Comparison of ENCODE assay signal across 1 cellular context in genomic region chr1:186282466-186282865, GRCh38.
TF ChIP-seq lines count a peak whose summit lies in the region.

No MANE protein-coding gene starts in this region.

TF ChIP-seq in GM23338, 12 proteins besides CTCF, POLR2A, EP300 and RAD21 (continued from another document):
- TF ChIP-seq ZNF462 (CRISPR knock-in tag; IDR thresholded peaks at IDR 0.05) = no peak
